In genomic region chr12:115375188-115375991, GRCh38 we compare ENCODE assay signal across 8 cellular contexts.
DNase-seq lines count a peak whose midpoint lies in the region; FAIRE-seq and TF ChIP-seq lines count a peak whose summit lies in the region.

No MANE protein-coding gene starts in this region.

- H3K9ac ChIP-seq in GM23248 (peak overlapping the region; percentile 38; the same call in 1 of the 2 replicates), KMS-11 (peak overlapping the region; percentile 56; the same call in 1 of the 2 replicates), H1 (replicated peaks in 1 of 4; ENCODE audit: extremely low read depth in 1 of 4, low read depth in 3 of 4, low read length in 3 of 4) (no peak overlapping the region)

- POLR2A ChIA-PET in H1 (lab: Charles Lee; ENCODE audit: partially characterized antibody): no interaction called here

- H2BK120ac ChIP-seq in H1 (replicated peaks; ENCODE audit: low read depth, low read length): no peak overlapping the region

- H3K23me2 ChIP-seq in H1 (ENCODE audit: low read depth, low read length): no peaks in the 10 kb centered on the region

- H3K4me1 ChIP-seq in GM23248 (ENCODE audit: insufficient read depth) (peaks cover 9% of the 10 kb centered on the region), KMS-11 (ENCODE audit: low read depth, poor library complexity, severe bottlenecking) (peaks cover 16% of the 10 kb centered on the region), H1 (replicated peaks in 1 of 4; ENCODE audit: control insufficient read depth in 3 of 4, insufficient read depth in 4 of 4, low read length in 3 of 4) (no peaks in the 10 kb centered on the region)

- FAIRE-seq in H1 (lab: Jason Lieb, UNC): no peak

- no peak for TF ChIP-seq POLR2A in H1 (IDR thresholded peaks at IDR 0.05; ENCODE audit: control extremely low read depth in 1 of 2, low read depth in 2 of 2, low read length in 2 of 2)

- H2BK5ac ChIP-seq in H1 (ENCODE audit: low read depth, low read length): no peak overlapping the region

- peak overlapping the region; percentile 76 for H2AFZ ChIP-seq in GM23248
- H2AFZ ChIP-seq in KMS-11 (ENCODE audit: low read depth): peak overlapping the region; percentile 86
- peak overlapping the region; percentile 32; the same call in 1 of the 2 replicates for H2AFZ ChIP-seq in H1 (ENCODE audit: low read length)

- H3K14ac ChIP-seq in H1 (ENCODE audit: insufficient read length): no peak overlapping the region

- H2BK12ac ChIP-seq in H1 (ENCODE audit: low read depth, low read length): no peak overlapping the region

- no peak for TF ChIP-seq EP300 in H1 (IDR thresholded peaks at IDR 0.05; ENCODE audit: borderline replicate concordance in 1 of 2, low read depth in 2 of 2, low read length in 2 of 2)

- H3K23ac ChIP-seq in H1 (ENCODE audit: insufficient read length): no peak overlapping the region

- H3K9me2 ChIP-seq in GM23248 (ENCODE audit: insufficient read depth): no peaks in the 10 kb centered on the region

- no peak overlapping the region for H2AK5ac ChIP-seq in H1 (ENCODE audit: low read depth, low read length)

- no peaks in the 10 kb centered on the region for H3F3A ChIP-seq in GM23248 (ENCODE audit: insufficient read depth)

- H4K20me1 ChIP-seq in GM23248 (ENCODE audit: insufficient read depth) (no peaks in the 10 kb centered on the region), KMS-11 (ENCODE audit: insufficient read depth) (no peaks in the 10 kb centered on the region), H1 (replicated peaks in 1 of 2; ENCODE audit: control insufficient read depth in 1 of 2, insufficient read depth in 2 of 2, low read length in 2 of 2) (no peaks in the 10 kb centered on the region)

- H3K4me3 ChIP-seq in GM23248: no peak overlapping the region; the same call in 1 of the 2 replicates
- H3K4me3 ChIP-seq in KMS-11 (IDR thresholded peaks at IDR 0.05; ENCODE audit: insufficient read depth, low read depth, low read length): no peak overlapping the region
- no peak overlapping the region for H3K4me3 ChIP-seq in H1 (ENCODE audit: extremely low read depth in 1 of 4, insufficient read depth in 2 of 4, low read depth in 3 of 4, low read length in 4 of 4)
- H3K4me3 ChIP-seq in WERI-Rb-1 (ENCODE audit: low read depth, low read length): no peak overlapping the region

- H3K18ac ChIP-seq in H1 (ENCODE audit: extremely low read depth, low read length): no peak overlapping the region

- H3K27me3 ChIP-seq in GM23248 (replicated peaks; ENCODE audit: insufficient read depth): no peaks in the 10 kb centered on the region
- H3K27me3 ChIP-seq in KMS-11 (ENCODE audit: insufficient read depth, low read depth): no peaks in the 10 kb centered on the region
- H3K27me3 ChIP-seq in H1 (replicated peaks in 1 of 4; ENCODE audit: control insufficient read depth in 3 of 4, extremely low read depth in 1 of 4, insufficient read depth in 3 of 4, low read length in 3 of 4): no peaks in the 10 kb centered on the region
- peaks cover 7% of the 10 kb centered on the region for H3K27me3 ChIP-seq in WERI-Rb-1 (ENCODE audit: insufficient read depth, low read depth, severe bottlenecking)

- no peaks in the 10 kb centered on the region for H3K9me3 ChIP-seq in GM23248 (ENCODE audit: low read depth)
- H3K9me3 ChIP-seq in H1 (ENCODE audit: insufficient read depth in 2 of 2, low read depth in 1 of 2, low read length in 1 of 2): no peaks in the 10 kb centered on the region
- H3K9me3 ChIP-seq in WERI-Rb-1 (ENCODE audit: severe bottlenecking): no peaks in the 10 kb centered on the region

- H2BK15ac ChIP-seq in H1 (ENCODE audit: low read length): no peak overlapping the region

- H3K27ac ChIP-seq in GM23248: no peak overlapping the region
- H3K27ac ChIP-seq in KMS-11: peak overlapping the region; percentile 53
- H3K27ac ChIP-seq in H1 (ENCODE audit: low read depth, low read length): no peak overlapping the region
- H3K27ac ChIP-seq in WERI-Rb-1: no peak overlapping the region
- H3K27ac ChIP-seq in substantia nigra (ENCODE audit: low read depth, low read length, poor library complexity, severe bottlenecking): no peak overlapping the region

- H3K4ac ChIP-seq in H1 (replicated peaks; ENCODE audit: insufficient read length, low read depth, low read length): no peak overlapping the region

- TF ChIP-seq CTCF in GM13976 (IDR thresholded peaks at IDR 0.05; ENCODE audit: borderline replicate concordance, control extremely low read depth, extremely low read depth, insufficient read depth, missing control alignments) (no peak), KMS-11 (conservative IDR thresholded peaks at IDR 0.05; ENCODE audit: low read depth, low read length) (no peak), H1 (IDR thresholded peaks at IDR 0.05; ENCODE audit: control extremely low read depth in 1 of 3, insufficient read depth in 1 of 3, low read depth in 1 of 3, low read length in 3 of 3) (no peak), WERI-Rb-1 (IDR thresholded peaks at IDR 0.05; ENCODE audit: low read depth, low read length) (no peak)

- in situ Hi-C loops in GM13976 (cut with MboI; ENCODE audit: low sequenced_read_pairs, unreplicated experiment): no loop called here
- in situ Hi-C loops in GM23248 (cut with MboI): no loop called here

- CTCF ChIA-PET in H1 (lab: Charles Lee; ENCODE audit: partially characterized antibody): no interaction called here

- 35 to 38% methylated on average over 12 of the region's 12 CpGs for WGBS in GM23248 (ENCODE audit: low coverage in 1 of 2, low lambda C conversion rate in 2 of 2, missing lambda C conversion rate in 2 of 2), 2 experiments
- 77% methylated on average over 12 of the region's 12 CpGs; no CpG with 5 or more reads in 1 of the 2 experiments for WGBS in H1 (ENCODE audit: extremely low coverage in 1 of 2, insufficient coverage in 1 of 2, insufficient read length in 1 of 2, insufficient replicate concordance in 2 of 2, low coverage in 1 of 2, low lambda C conversion rate in 2 of 2, missing lambda C conversion rate in 1 of 2), 2 experiments

- H3K4me2 ChIP-seq in GM23248 (ENCODE audit: unreplicated experiment) (peak overlapping the region; percentile 29), KMS-11 (peak overlapping the region; percentile 34), H1 (ENCODE audit: insufficient read depth in 1 of 2, low read depth in 2 of 2, low read length in 2 of 2) (no peak overlapping the region)

- H2BK20ac ChIP-seq in H1 (ENCODE audit: low read length): no peak overlapping the region

- H3K79me2 ChIP-seq in GM23248 (ENCODE audit: insufficient read depth) (no peaks in the 10 kb centered on the region), KMS-11 (ENCODE audit: insufficient read depth, low read depth) (no peaks in the 10 kb centered on the region), H1 (ENCODE audit: control insufficient read depth in 1 of 2, insufficient read depth in 2 of 2, low read length in 2 of 2) (no peaks in the 10 kb centered on the region)

- H3K36me3 ChIP-seq in GM23248 (ENCODE audit: low read depth) (no peaks in the 10 kb centered on the region), KMS-11 (ENCODE audit: insufficient read depth) (no peaks in the 10 kb centered on the region), H1 (ENCODE audit: control insufficient read depth in 2 of 4, insufficient read depth in 4 of 4, low read length in 3 of 4) (no peaks in the 10 kb centered on the region), WERI-Rb-1 (no peaks in the 10 kb centered on the region)

- TF ChIP-seq RAD21 in H1 (IDR thresholded peaks at IDR 0.05 in 1 of 2, conservative IDR thresholded peaks at IDR 0.05 in 1 of 2; ENCODE audit: low read depth in 2 of 2, low read length in 2 of 2): no peak

- H4K5ac ChIP-seq in H1 (ENCODE audit: insufficient read length, low read depth, low read length): no peak overlapping the region

- H4K91ac ChIP-seq in H1 (replicated peaks; ENCODE audit: insufficient read length, low read length): no peak overlapping the region

- no peaks in the 10 kb centered on the region for H3K79me1 ChIP-seq in H1 (ENCODE audit: low read depth, low read length)

- no peak overlapping the region for H3K56ac ChIP-seq in H1 (replicated peaks; ENCODE audit: insufficient read length, low read depth, low read length)

- peak; percentile 62 for DNase-seq in GM13976 (ENCODE audit: low spot score)
- DNase-seq in GM23248: peak; percentile 75
- DNase-seq in H1 (ENCODE audit: low read depth in 1 of 2, low spot score in 2 of 2): no peak
- DNase-seq in NCI-H2227 treated with DMSO at 0.1 percent for 48 hours (lab: John Stamatoyannopoulos, UW): no peak
- DNase-seq in WERI-Rb-1: no peak
- DNase-seq in DMS79 treated with DMSO at 0.1 percent for 48 hours (lab: John Stamatoyannopoulos, UW): no peak
- DNase-seq in substantia nigra (lab: John Stamatoyannopoulos, UW): no peak

- H4K8ac ChIP-seq in H1 (ENCODE audit: extremely low read depth, insufficient read depth, low read length): no peak overlapping the region

TF ChIP-seq in H1, 55 proteins besides CTCF, POLR2A, EP300 and RAD21 (continues in another document):
- TF ChIP-seq SIX5 (IDR thresholded peaks at IDR 0.05; ENCODE audit: low read depth, low read length) (no peak), EZH2 (IDR thresholded peaks at IDR 0.05; ENCODE audit: low read depth, low read length, severe bottlenecking) (no peak), GABPA (IDR thresholded peaks at IDR 0.05; ENCODE audit: borderline replicate concordance, insufficient read depth, low read length) (no peak), PHF8 (conservative IDR thresholded peaks at IDR 0.05; ENCODE audit: low read depth, low read length) (no peak), BRCA1 (IDR thresholded peaks at IDR 0.05; ENCODE audit: low read depth, low read length) (no peak), USF2 (IDR thresholded peaks at IDR 0.05; ENCODE audit: low read length) (no peak), JUN (IDR thresholded peaks at IDR 0.05; ENCODE audit: low read depth, low read length) (no peak), CHD2 (IDR thresholded peaks at IDR 0.05; ENCODE audit: low read length) (no peak), RXRA (IDR thresholded peaks at IDR 0.05; ENCODE audit: insufficient read depth, low read depth, low read length) (no peak), TBP (IDR thresholded peaks at IDR 0.05; ENCODE audit: low read depth, low read length) (no peak), CBX8 (IDR thresholded peaks at IDR 0.05; ENCODE audit: borderline replicate concordance, low read depth, low read length) (no peak), KDM5A (IDR thresholded peaks at IDR 0.05; ENCODE audit: low read length) (no peak), NANOG (IDR thresholded peaks at IDR 0.05; ENCODE audit: insufficient read depth, low read depth, low read length, poor library complexity, severe bottlenecking) (no peak), SP4 (IDR thresholded peaks at IDR 0.05; ENCODE audit: low read length) (no peak)

Comparison
In these comparisons a context has a peak if more than half of its experiments do, and no peak if none do; other contexts are left out.
1. DNase-seq: peak in GM13976 (single experiment) and GM23248 (single experiment); none in H1 (0 of 2), NCI-H2227 treated with DMSO at 0.1 percent for 48 hours (single experiment), WERI-Rb-1 (single experiment), DMS79 treated with DMSO at 0.1 percent for 48 hours (single experiment) and substantia nigra (0 of 49).
2. H2AFZ ChIP-seq: peak in every context shown above with its lines; median percentile 86 in KMS-11; 76 in GM23248; 32 in H1.
3. H3K4me2 ChIP-seq: peak in GM23248 (single experiment) and KMS-11 (single experiment); none in H1 (0 of 2).
4. H3K9ac ChIP-seq: peak in GM23248 (single experiment) and KMS-11 (single experiment); none in H1 (0 of 4).